Comparison of ENCODE assay signal across 22 cellular contexts in genomic region chr22:31968022-31968421, GRCh38.
"Had no signal": no experiment of that assay in that cellular context is flagged by ENCODE, and none has a peak within 500 bp of the region (broad histone marks: within the 10 kb centered on the region; RNA-seq: fewer than 3 reads in every experiment).

No MANE protein-coding gene starts in this region.

- H3K4me3 ChIP-seq: esophagus squamous epithelium, gastroesophageal sphincter, left ventricle myocardium inferior, lower lobe of right lung, psoas muscle, right lobe of liver, spleen, tibial artery, upper lobe of left lung, vagina had no signal

- DNase-seq: esophagus squamous epithelium; foreskin fibroblast; glutamatergic neuron; immature natural killer cell; kidney; left cardiac atrium; left ventricle myocardium inferior; lower lobe of right lung; natural killer cell; psoas muscle; retina; right lobe of liver; spleen; stimulated activated CD4-positive, alpha-beta T cell treated with anti-CD3 and anti-CD28 coated beads, Interleukin-15, amount 100 ng/mL, for 24 hours; stimulated activated CD4-positive, alpha-beta T cell treated with anti-CD3 and anti-CD28 coated beads, Interleukin-1b, Interleukin-23, amount 100 ng/mL, for 48 hours; stimulated activated CD4-positive, alpha-beta T cell treated with anti-CD3 and anti-CD28 coated beads, Interleukin-4, amount 100 ng/mL, for 24 hours; tibial artery; upper lobe of left lung had no signal

- H3K27me3 ChIP-seq: esophagus squamous epithelium, gastroesophageal sphincter, right lobe of liver, tibial artery, upper lobe of left lung, vagina had no signal

- H3K36me3 ChIP-seq: esophagus squamous epithelium, gastroesophageal sphincter, left ventricle myocardium inferior, lower lobe of right lung, right lobe of liver, spleen, tibial artery, upper lobe of left lung, vagina had no signal

- H3K27ac ChIP-seq: esophagus squamous epithelium, gastroesophageal sphincter, left ventricle myocardium inferior, lower lobe of right lung, parathyroid adenoma, psoas muscle, right lobe of liver, spleen, tibial artery, upper lobe of left lung, vagina had no signal

- H3K4me1 ChIP-seq: parathyroid adenoma had no signal

- H3K9ac ChIP-seq: parathyroid adenoma had no signal

- H3K9me3 ChIP-seq: esophagus squamous epithelium, gastroesophageal sphincter, left ventricle myocardium inferior, lower lobe of right lung, psoas muscle, right lobe of liver, spleen, tibial artery, upper lobe of left lung, vagina had no signal

- H2AFZ ChIP-seq: parathyroid adenoma had no signal

- ATAC-seq: gastroesophageal sphincter; left cardiac atrium; lower lobe of right lung; natural killer cell; psoas muscle; right lobe of liver; stimulated activated memory B cell treated with anti-CD40 and anti-IgM and Interleukin-4, amounts not matched to agents 10 μg/mL and 1 μg/mL and 100 μg/mL, for 72 hours had no signal
